In the genomic region with DNA sequence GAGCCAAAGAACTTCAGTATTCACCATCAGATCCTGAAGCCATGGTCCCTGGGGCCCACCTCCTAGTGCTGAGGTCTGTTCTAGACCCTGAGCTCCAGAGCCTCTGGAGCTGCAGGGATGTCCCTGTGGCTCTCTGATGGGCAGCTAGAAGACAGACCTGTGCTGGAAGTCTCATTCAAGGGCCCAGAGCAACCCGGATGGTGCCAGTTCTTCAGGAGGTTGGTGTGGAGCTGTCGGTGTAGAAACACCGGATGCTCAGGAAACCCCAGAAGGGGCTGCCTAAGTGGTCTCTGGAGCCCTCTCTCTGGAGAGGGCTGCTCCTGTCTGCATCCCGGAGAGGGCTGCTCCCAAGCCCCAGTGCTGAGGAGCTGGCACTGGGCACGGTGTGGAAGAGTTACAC, we compare ENCODE assay signal across 29 cellular contexts. TPM values are rescaled to one million over a fixed set of nuclear protein-coding genes. Genes with fewer than 3 reads are reported as not detected.
"Had no signal": no experiment of that assay in that cellular context is flagged by ENCODE, and none has a peak within 500 bp of the region (broad histone marks: within the 10 kb centered on the region; RNA-seq: fewer than 3 reads in every experiment).

No MANE protein-coding gene starts in this region.

- ATAC-seq: activated CD4-positive, alpha-beta T cell treated with anti-CD3 and anti-CD28 coated beads for 36 hours; activated CD8-positive, alpha-beta memory T cell treated with anti-CD3 and anti-CD28 coated beads, Interleukin-2, amount 10 ng/mL, durations not matched to agents 7 days and 5 days; activated CD8-positive, alpha-beta T cell treated with anti-CD3 and anti-CD28 coated beads, Interleukin-2, amount 10 ng/mL, durations not matched to agents 7 days and 5 days; foreskin keratinocyte; gastrocnemius medialis had no signal

- H3K4me3 Mint-ChIP-seq: activated CD4-positive, alpha-beta memory T cell treated with anti-CD3 and anti-CD28 coated beads for 36 hours; activated CD4-positive, alpha-beta T cell treated with anti-CD3 and anti-CD28 coated beads for 36 hours; activated CD4-positive, alpha-beta T cell treated with anti-CD3 and anti-CD28 coated beads, Interleukin-2, amount 10 ng/mL, durations not matched to agents 24 days and 14 days; activated CD8-positive, alpha-beta memory T cell treated with anti-CD3 and anti-CD28 coated beads, Interleukin-2, amount 10 ng/mL, durations not matched to agents 7 days and 5 days; activated CD8-positive, alpha-beta T cell treated with anti-CD3 and anti-CD28 coated beads, Interleukin-2, amount 10 ng/mL, durations not matched to agents 7 days and 5 days; activated naive CD4-positive, alpha-beta T cell treated with anti-CD3 and anti-CD28 coated beads, Interleukin-2, amount 10 ng/mL, durations not matched to agents 7 days and 5 days; activated naive CD8-positive, alpha-beta T cell; activated T-helper 1 cell treated with anti-CD3 and anti-CD28 coated beads, Interleukin-12 subunit alpha, Interleukin-12 subunit beta, Interleukin-2, Interleukin-4 antibody, amounts not matched to agents 30 ng/mL and 10 ng/mL and 1 ng/mL, durations not matched to agents 14 hours and 24 hours and 36 hours; central memory CD8-positive, alpha-beta T cell; dendritic cell treated with granulocyte-macrophage colony-stimulating factor and Interleukin-4, amounts not matched to agents 40 ng/mL and 50 ng/mL, for 4 days; endodermal cell had no signal

- H3K27ac ChIP-seq: brain microvascular endothelial cell, coronary artery, dorsolateral prefrontal cortex, esophagus muscularis mucosa, foreskin keratinocyte had no signal

- H3K4me3 ChIP-seq: coronary artery, dorsolateral prefrontal cortex, esophagus muscularis mucosa, gastrocnemius medialis had no signal

- H3K9me3 Mint-ChIP-seq: activated CD4-positive, alpha-beta memory T cell treated with anti-CD3 and anti-CD28 coated beads for 36 hours; activated CD4-positive, alpha-beta T cell treated with anti-CD3 and anti-CD28 coated beads, Interleukin-2, amount 10 ng/mL, durations not matched to agents 24 days and 14 days; activated naive CD4-positive, alpha-beta T cell treated with anti-CD3 and anti-CD28 coated beads, Interleukin-2, amount 10 ng/mL, durations not matched to agents 7 days and 5 days; activated T-helper 1 cell treated with anti-CD3 and anti-CD28 coated beads, Interleukin-12 subunit alpha, Interleukin-12 subunit beta, Interleukin-2, Interleukin-4 antibody, amounts not matched to agents 30 ng/mL and 10 ng/mL and 1 ng/mL, durations not matched to agents 14 hours and 24 hours and 36 hours; activated T-helper 2 cell treated with anti-CD3 and anti-CD28 coated beads, Interferon-gamma antibody, Interleukin-2, Interleukin-4, amounts not matched to agents 10 μg/mL and 5 μg/mL and 100 μg/mL, durations not matched to agents 14 hours and 24 hours and 36 hours; central memory CD8-positive, alpha-beta T cell; dendritic cell treated with granulocyte-macrophage colony-stimulating factor and Interleukin-4, amounts not matched to agents 40 ng/mL and 50 ng/mL, for 4 days; endodermal cell had no signal

- H3K27ac Mint-ChIP-seq: activated CD4-positive, alpha-beta memory T cell treated with anti-CD3 and anti-CD28 coated beads for 36 hours; activated CD4-positive, alpha-beta T cell treated with anti-CD3 and anti-CD28 coated beads for 36 hours; activated CD4-positive, alpha-beta T cell treated with anti-CD3 and anti-CD28 coated beads, Interleukin-2, amount 10 ng/mL, durations not matched to agents 24 days and 14 days; activated CD8-positive, alpha-beta memory T cell treated with anti-CD3 and anti-CD28 coated beads, Interleukin-2, amount 10 ng/mL, durations not matched to agents 7 days and 5 days; activated CD8-positive, alpha-beta T cell treated with anti-CD3 and anti-CD28 coated beads, Interleukin-2, amount 10 ng/mL, durations not matched to agents 7 days and 5 days; activated naive CD4-positive, alpha-beta T cell treated with anti-CD3 and anti-CD28 coated beads, Interleukin-2, amount 10 ng/mL, durations not matched to agents 7 days and 5 days; activated naive CD8-positive, alpha-beta T cell; activated T-helper 1 cell treated with anti-CD3 and anti-CD28 coated beads, Interleukin-12 subunit alpha, Interleukin-12 subunit beta, Interleukin-2, Interleukin-4 antibody, amounts not matched to agents 30 ng/mL and 10 ng/mL and 1 ng/mL, durations not matched to agents 14 hours and 24 hours and 36 hours; activated T-helper 2 cell treated with anti-CD3 and anti-CD28 coated beads, Interferon-gamma antibody, Interleukin-2, Interleukin-4, amounts not matched to agents 10 μg/mL and 5 μg/mL and 100 μg/mL, durations not matched to agents 14 hours and 24 hours and 36 hours; dendritic cell treated with granulocyte-macrophage colony-stimulating factor and Interleukin-4, amounts not matched to agents 40 ng/mL and 50 ng/mL, for 4 days; endodermal cell had no signal

- H3K9me3 ChIP-seq: esophagus muscularis mucosa, gastrocnemius medialis had no signal

- H3K36me3 ChIP-seq: brain microvascular endothelial cell, gastrocnemius medialis had no signal

- H3K4me1 ChIP-seq: foreskin keratinocyte had no signal

- H3K4me1 Mint-ChIP-seq: activated CD4-positive, alpha-beta T cell treated with anti-CD3 and anti-CD28 coated beads for 36 hours; activated naive CD4-positive, alpha-beta T cell treated with anti-CD3 and anti-CD28 coated beads, Interleukin-2, amount 10 ng/mL, durations not matched to agents 7 days and 5 days; central memory CD8-positive, alpha-beta T cell; endodermal cell had no signal

- H3K27me3 ChIP-seq: brain microvascular endothelial cell, dorsolateral prefrontal cortex, esophagus muscularis mucosa, foreskin keratinocyte, gastrocnemius medialis had no signal

- H3K27me3 Mint-ChIP-seq: activated naive CD8-positive, alpha-beta T cell; dendritic cell treated with granulocyte-macrophage colony-stimulating factor and Interleukin-4, amounts not matched to agents 40 ng/mL and 50 ng/mL, for 4 days had no signal

- H3K36me3 Mint-ChIP-seq: activated CD4-positive, alpha-beta memory T cell treated with anti-CD3 and anti-CD28 coated beads for 36 hours; activated CD8-positive, alpha-beta memory T cell treated with anti-CD3 and anti-CD28 coated beads, Interleukin-2, amount 10 ng/mL, durations not matched to agents 7 days and 5 days; activated naive CD4-positive, alpha-beta T cell treated with anti-CD3 and anti-CD28 coated beads, Interleukin-2, amount 10 ng/mL, durations not matched to agents 7 days and 5 days; activated naive CD8-positive, alpha-beta T cell had no signal

- DNase-seq: activated CD4-positive, alpha-beta memory T cell treated with anti-CD3 and anti-CD28 coated beads for 36 hours; activated CD4-positive, alpha-beta T cell treated with anti-CD3 and anti-CD28 coated beads for 36 hours; activated CD4-positive, alpha-beta T cell treated with anti-CD3 and anti-CD28 coated beads, Interleukin-2, amount 10 ng/mL, durations not matched to agents 24 days and 14 days; activated CD4-positive, CD25-positive, alpha-beta regulatory T cell; activated CD4-positive, CD25-positive, alpha-beta regulatory T cell treated with anti-CD3 and anti-CD28 coated beads, Interleukin-2, amount 50 U/mL, for 72 hours; activated CD8-positive, alpha-beta memory T cell treated with anti-CD3 and anti-CD28 coated beads, Interleukin-2, amount 10 ng/mL, durations not matched to agents 7 days and 5 days; activated CD8-positive, alpha-beta memory T cell treated with anti-CD3 and anti-CD28 coated beads, Interleukin-2, amount 50 U/mL, for 4 hours; activated CD8-positive, alpha-beta T cell treated with anti-CD3 and anti-CD28 coated beads, Interleukin-2, amount 10 ng/mL, durations not matched to agents 7 days and 5 days; activated effector memory CD4-positive, alpha-beta T cell treated with anti-CD3 and anti-CD28 coated beads, Interleukin-2, amount 50 U/mL, for 16 hours; activated naive CD4-positive, alpha-beta T cell treated with anti-CD3 and anti-CD28 coated beads, Interleukin-2, amount 10 ng/mL, durations not matched to agents 7 days and 5 days; activated T-cell treated with anti-CD3 and anti-CD28 coated beads, Interleukin-2, amount 50 U/mL, for 1 hour; activated T-cell treated with anti-CD3 and anti-CD28 coated beads, Interleukin-2, amount 50 U/mL, for 48 hours; amniotic stem cell; anterior cingulate cortex; brain microvascular endothelial cell; dorsolateral prefrontal cortex; effector memory CD4-positive, alpha-beta T cell; endodermal cell; foreskin keratinocyte; glutamatergic neuron; T-helper 2 cell had no signal

RNA-seq across cellular contexts. Expression of gene DYSF, which starts 53.4 kb away (rescaled TPM):
- total RNA-seq: activated CD4-positive, alpha-beta memory T cell treated with anti-CD3 and anti-CD28 coated beads for 36 hours; activated CD4-positive, alpha-beta T cell treated with anti-CD3 and anti-CD28 coated beads, Interleukin-2, amount 10 ng/mL, durations not matched to agents 24 days and 14 days; activated T-helper 1 cell treated with anti-CD3 and anti-CD28 coated beads, Interleukin-12 subunit alpha, Interleukin-12 subunit beta, Interleukin-2, Interleukin-4 antibody, amounts not matched to agents 30 ng/mL and 10 ng/mL and 1 ng/mL, durations not matched to agents 14 hours and 24 hours and 36 hours; activated T-helper 2 cell treated with anti-CD3 and anti-CD28 coated beads, Interferon-gamma antibody, Interleukin-2, Interleukin-4, amounts not matched to agents 10 μg/mL and 5 μg/mL and 100 μg/mL, durations not matched to agents 14 hours and 24 hours and 36 hours had no signal
